In genomic region chr5:160635046-160635445, GRCh38 we compare ENCODE assay signal across 22 cellular contexts.
"Had no signal": no experiment of that assay in that cellular context is flagged by ENCODE, and none has a peak within 500 bp of the region (broad histone marks: within the 10 kb centered on the region; RNA-seq: fewer than 3 reads in every experiment).

No MANE protein-coding gene starts in this region.

- H3K36me3 ChIP-seq: esophagus squamous epithelium, gastroesophageal sphincter, lower lobe of right lung, prostate gland, tibial artery had no signal

- H3K27ac Mint-ChIP-seq: activated CD4-positive, alpha-beta memory T cell treated with anti-CD3 and anti-CD28 coated beads, Interleukin-2, amount 10 ng/mL, durations not matched to agents 7 days and 5 days; activated naive CD4-positive, alpha-beta T cell treated with anti-CD3 and anti-CD28 coated beads for 36 hours; activated naive CD8-positive, alpha-beta T cell treated with anti-CD3 and anti-CD28 coated beads, Interleukin-2, amount 10 ng/mL, durations not matched to agents 7 days and 5 days; activated T-cell treated with anti-CD3 and anti-CD28 coated beads, Interleukin-2, amount 50 U/mL, for 72 hours; endodermal cell; naive thymus-derived CD8-positive, alpha-beta T cell; T-helper 17 cell had no signal

- H3K27me3 ChIP-seq: esophagus squamous epithelium, tibial artery had no signal

- H3K9me3 ChIP-seq: esophagus squamous epithelium, lower lobe of right lung, prostate gland, tibial artery had no signal

- H3K4me1 Mint-ChIP-seq: activated CD4-positive, alpha-beta memory T cell treated with anti-CD3 and anti-CD28 coated beads, Interleukin-2, amount 10 ng/mL, durations not matched to agents 7 days and 5 days; activated naive CD8-positive, alpha-beta T cell treated with anti-CD3 and anti-CD28 coated beads, Interleukin-2, amount 10 ng/mL, durations not matched to agents 7 days and 5 days; naive thymus-derived CD8-positive, alpha-beta T cell; T-helper 17 cell had no signal

- H3K36me3 Mint-ChIP-seq: activated naive CD8-positive, alpha-beta T cell treated with anti-CD3 and anti-CD28 coated beads, Interleukin-2, amount 10 ng/mL, durations not matched to agents 7 days and 5 days; naive thymus-derived CD8-positive, alpha-beta T cell had no signal

- H3K4me3 Mint-ChIP-seq: activated CD4-positive, alpha-beta memory T cell treated with anti-CD3 and anti-CD28 coated beads, Interleukin-2, amount 10 ng/mL, durations not matched to agents 7 days and 5 days; activated naive CD4-positive, alpha-beta T cell treated with anti-CD3 and anti-CD28 coated beads for 36 hours; activated naive CD8-positive, alpha-beta T cell treated with anti-CD3 and anti-CD28 coated beads, Interleukin-2, amount 10 ng/mL, durations not matched to agents 7 days and 5 days; activated T-cell treated with anti-CD3 and anti-CD28 coated beads, Interleukin-2, amount 50 U/mL, for 72 hours; endodermal cell; naive thymus-derived CD8-positive, alpha-beta T cell; T-helper 17 cell had no signal

- FAIRE-seq: islet of Langerhans, urothelium cell line had no signal

- H3K4me3 ChIP-seq: esophagus squamous epithelium, gastroesophageal sphincter, lower lobe of right lung, prostate gland, tibial artery had no signal

- ATAC-seq: activated T-cell treated with anti-CD3 and anti-CD28 coated beads, Interleukin-2, amount 50 U/mL, for 72 hours; gastroesophageal sphincter; lower lobe of right lung; naive thymus-derived CD8-positive, alpha-beta T cell; stimulated activated naive CD8-positive, alpha-beta T cell treated with anti-CD3 and anti-CD28 coated beads, Interleukin-15, Interleukin-2, amounts not matched to agents 100 U/mL and 50 U/mL, for 24 hours; T-helper 17 cell had no signal

- H3K9me3 Mint-ChIP-seq: activated CD4-positive, alpha-beta memory T cell treated with anti-CD3 and anti-CD28 coated beads, Interleukin-2, amount 10 ng/mL, durations not matched to agents 7 days and 5 days; activated naive CD4-positive, alpha-beta T cell treated with anti-CD3 and anti-CD28 coated beads for 36 hours; endodermal cell had no signal

- DNase-seq: activated CD4-positive, alpha-beta memory T cell treated with anti-CD3 and anti-CD28 coated beads, Interleukin-2, amount 10 ng/mL, durations not matched to agents 7 days and 5 days; activated CD4-positive, alpha-beta T cell treated with anti-CD3 and anti-CD28 coated beads for 48 hours; activated effector memory CD4-positive, alpha-beta T cell treated with Interleukin-2 at 50 U/mL for 16 hours; activated naive CD4-positive, alpha-beta T cell treated with anti-CD3 and anti-CD28 coated beads for 36 hours; activated naive CD8-positive, alpha-beta T cell treated with anti-CD3 and anti-CD28 coated beads, Interleukin-2, amount 10 ng/mL, durations not matched to agents 7 days and 5 days; activated T-cell treated with anti-CD3 and anti-CD28 coated beads, Interleukin-2, amount 50 U/mL, for 72 hours; amygdala; cortex of kidney; endodermal cell; esophagus squamous epithelium; head of caudate nucleus; lower lobe of right lung; mesendoderm; naive thymus-derived CD8-positive, alpha-beta T cell; stimulated activated CD4-positive, alpha-beta T cell treated with anti-CD3 and anti-CD28 coated beads, Interleukin-4, amount 100 ng/mL, for 24 hours; stimulated activated naive CD8-positive, alpha-beta T cell treated with anti-CD3 and anti-CD28 coated beads, Interleukin-15, Interleukin-2, amounts not matched to agents 100 U/mL and 50 U/mL, for 24 hours; T-helper 17 cell; tibial artery had no signal

- H3K27ac ChIP-seq: esophagus squamous epithelium, gastroesophageal sphincter, lower lobe of right lung, prostate gland, tibial artery had no signal

- H3K4me1 ChIP-seq: esophagus squamous epithelium, gastroesophageal sphincter, lower lobe of right lung, prostate gland, tibial artery had no signal
